ENCODE assay signal across 1 cellular context in the genomic region with DNA sequence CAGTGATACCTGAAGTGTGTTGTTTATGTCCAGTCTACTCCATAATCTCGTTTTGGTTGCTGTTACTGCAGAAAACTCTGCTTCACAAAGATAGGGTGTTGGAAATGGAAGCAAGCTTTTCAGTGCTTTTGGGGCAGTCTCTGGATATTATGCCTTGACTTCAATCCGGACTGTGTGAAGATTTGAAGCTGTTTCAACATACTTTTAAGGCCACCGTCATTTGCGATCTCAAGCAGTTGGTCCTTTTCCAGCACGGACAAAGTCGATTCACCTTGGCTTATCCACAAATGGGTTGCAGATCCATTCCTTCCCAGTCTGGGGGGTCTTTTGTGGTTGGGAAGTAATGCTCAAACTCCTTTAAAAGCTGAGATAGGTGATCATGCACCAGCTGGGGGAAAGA.
TF ChIP-seq lines count a peak whose summit lies in the region.

No MANE protein-coding gene starts in this region.

TF ChIP-seq in IMR-90, 13 proteins besides CTCF, POLR2A, EP300 and RAD21:
- TF ChIP-seq MAFK (IDR thresholded peaks at IDR 0.05; ENCODE audit: low read depth, low read length): no peak
- TF ChIP-seq CHD1 (IDR thresholded peaks at IDR 0.05; ENCODE audit: low read depth, low read length): no peak
- no peak for TF ChIP-seq RFX5 (IDR thresholded peaks at IDR 0.05; ENCODE audit: low read depth, low read length)
- no peak for TF ChIP-seq CEBPB (IDR thresholded peaks at IDR 0.05; ENCODE audit: low read depth, low read length)
- no peak for TF ChIP-seq SMC3 (IDR thresholded peaks at IDR 0.05; ENCODE audit: low read depth, low read length)
- no peak for TF ChIP-seq RCOR1 (IDR thresholded peaks at IDR 0.05; ENCODE audit: insufficient replicate concordance, low read length)
- no peak for TF ChIP-seq MXI1 (IDR thresholded peaks at IDR 0.05; ENCODE audit: borderline replicate concordance, low read depth, low read length)
- no peak for TF ChIP-seq MAZ (IDR thresholded peaks at IDR 0.05; ENCODE audit: borderline replicate concordance, low read depth, low read length)
- TF ChIP-seq USF2 (IDR thresholded peaks at IDR 0.05; ENCODE audit: low read depth, low read length): no peak
- TF ChIP-seq FOS (IDR thresholded peaks at IDR 0.05; ENCODE audit: low read depth, low read length): no peak
